In the genomic region with DNA sequence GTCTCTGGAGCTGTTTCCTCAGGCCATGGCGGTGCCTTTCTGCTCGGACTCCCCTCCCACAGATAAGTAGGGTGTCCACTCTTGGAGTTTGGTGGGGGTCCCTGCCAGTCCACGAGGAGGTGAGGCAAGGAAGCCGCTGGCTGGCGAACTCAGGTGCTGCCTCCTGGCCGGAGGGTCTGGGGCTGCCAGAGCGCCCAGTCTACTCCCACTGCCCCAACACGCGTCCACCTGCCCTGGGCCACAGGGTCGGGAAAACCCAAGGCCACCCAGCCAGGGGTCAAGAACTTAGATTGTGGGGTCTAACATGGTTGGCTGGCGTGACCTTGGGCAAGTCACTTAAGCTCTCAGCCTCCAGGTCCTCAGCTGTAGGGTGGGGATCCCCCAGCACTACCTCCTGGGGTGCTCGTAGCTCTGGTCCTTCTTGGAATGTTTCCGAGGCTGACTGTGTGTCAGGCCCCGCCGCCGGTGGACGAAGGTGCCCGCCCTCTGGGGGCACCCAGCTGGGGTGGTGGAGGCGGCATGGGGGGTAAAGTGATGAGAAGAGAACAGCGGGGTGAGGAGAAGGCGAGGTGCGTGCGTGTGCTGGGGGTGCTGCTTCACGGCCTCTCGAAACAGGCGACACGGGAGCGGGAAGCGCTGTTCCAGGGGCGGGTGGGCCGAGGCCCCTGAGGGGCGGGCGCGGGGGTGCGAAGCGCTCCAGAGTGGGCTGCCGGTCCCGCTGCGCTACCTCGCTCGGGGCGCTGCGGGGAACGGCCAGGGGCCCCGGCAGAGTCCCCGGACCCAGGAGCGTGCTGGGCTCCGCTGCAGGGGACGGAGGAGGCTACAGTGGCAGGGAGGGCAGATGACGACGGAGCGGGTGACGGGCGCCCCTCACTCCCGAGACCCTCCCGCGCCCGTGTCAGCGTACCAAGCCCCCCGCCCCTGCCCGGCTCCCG, we compare ENCODE assay signal across 8 cellular contexts. TPM values are rescaled to one million over a fixed set of nuclear protein-coding genes. Genes with fewer than 3 reads are reported as not detected.
DNase-seq lines count a peak whose midpoint lies in the region; ATAC-seq and TF ChIP-seq lines count a peak whose summit lies in the region.

No MANE protein-coding gene starts in this region.

- intact Hi-C loops in left ventricle myocardium superior (cut with micrococcal nuclease) = no loop called here
- intact Hi-C loops in spleen (cut with DNase I; ENCODE audit: low total_unique reads) = no loop called here

- ATAC-seq in GM18907 (IDR thresholded peaks at IDR 0.05; ENCODE audit: unreplicated experiment) = peak; percentile 12
- no peak for ATAC-seq in left ventricle myocardium superior

- DNase-seq in T-helper 2 cell treated with Interferon-gamma antibody and Interleukin-4, amounts not matched to agents 5 μg/mL and 100 μg/mL, for 36 hours (ENCODE audit: low spot score) = no peak
- DNase-seq in left ventricle myocardium superior (peak; percentile 26), spleen (no peak), globus pallidus (ENCODE audit: low spot score) (no peak), NCI-H446 treated with DMSO at 0.1 percent for 48 hours (lab: John Stamatoyannopoulos, UW) (no peak), glutamatergic neuron (no peak)

- no peak for TF ChIP-seq POLR2A in spleen (IDR thresholded peaks at IDR 0.05)

- H3K36me3 ChIP-seq in ACC112 (ENCODE audit: insufficient read depth, low read length) (no peaks in the 10 kb centered on the region), spleen (peaks cover 0 to 7% (median 0%) of the 10 kb centered on the region in 6 donors)

- peak in 1 of 11 experiments; percentile 4 for TF ChIP-seq CTCF in spleen (IDR thresholded peaks at IDR 0.05 in 8 of 11, conservative IDR thresholded peaks at IDR 0.05 in 3 of 11)
- no peak for TF ChIP-seq CTCF in glutamatergic neuron (IDR thresholded peaks at IDR 0.05; ENCODE audit: partially characterized antibody, unreplicated experiment)

- H3K9me3 ChIP-seq in spleen = no peaks in the 10 kb centered on the region

- H3K4me3 ChIP-seq in ACC112 (ENCODE audit: low read depth, low read length) (peak overlapping the region; percentile 74), spleen (peak overlapping the region; percentile 37 to 84 (median 60))

- peak overlapping the region; percentile 66 for H3K4me3 Mint-ChIP-seq in T-helper 2 cell treated with Interferon-gamma antibody and Interleukin-4, amounts not matched to agents 5 μg/mL and 100 μg/mL, for 36 hours
- no peak overlapping the region for H3K4me3 Mint-ChIP-seq in glutamatergic neuron (ENCODE audit: unreplicated experiment)

- H3K79me2 ChIP-seq in ACC112 (ENCODE audit: control insufficient read depth, insufficient read depth, low read length, unreplicated experiment) = no peaks in the 10 kb centered on the region

- H3K4me1 ChIP-seq in ACC112 (ENCODE audit: control insufficient read depth, insufficient read depth, low read length, unreplicated experiment) (peaks cover 13% of the 10 kb centered on the region), spleen (peaks cover 4 to 42% (median 28%) of the 10 kb centered on the region in 6 donors)

- H3K27me3 Mint-ChIP-seq in T-helper 2 cell treated with Interferon-gamma antibody and Interleukin-4, amounts not matched to agents 5 μg/mL and 100 μg/mL, for 36 hours (ENCODE audit: low read depth) = peaks cover 42% of the 10 kb centered on the region
- peaks cover 16% of the 10 kb centered on the region for H3K27me3 Mint-ChIP-seq in glutamatergic neuron (ENCODE audit: unreplicated experiment)

- H3K27me3 ChIP-seq in ACC112 (ENCODE audit: insufficient read depth, low read length) = peaks cover 5% of the 10 kb centered on the region; the same call in 1 of the 2 replicates
- peaks cover 0 to 58% (median 28%) of the 10 kb centered on the region in 7 donors for H3K27me3 ChIP-seq in spleen (replicated peaks in 1 of 7)

- no peak overlapping the region for H3K27ac Mint-ChIP-seq in T-helper 2 cell treated with Interferon-gamma antibody and Interleukin-4, amounts not matched to agents 5 μg/mL and 100 μg/mL, for 36 hours
- no peak overlapping the region for H3K27ac Mint-ChIP-seq in glutamatergic neuron (ENCODE audit: unreplicated experiment)

- H2AFZ ChIP-seq in ACC112 (ENCODE audit: low read length, unreplicated experiment) = no peak overlapping the region

- H3K4me1 Mint-ChIP-seq in T-helper 2 cell treated with Interferon-gamma antibody and Interleukin-4, amounts not matched to agents 5 μg/mL and 100 μg/mL, for 36 hours (ENCODE audit: low read depth) = peaks cover 17% of the 10 kb centered on the region
- peaks cover 6% of the 10 kb centered on the region for H3K4me1 Mint-ChIP-seq in glutamatergic neuron (ENCODE audit: low read depth, unreplicated experiment)

- H3K36me3 Mint-ChIP-seq in T-helper 2 cell treated with Interferon-gamma antibody and Interleukin-4, amounts not matched to agents 5 μg/mL and 100 μg/mL, for 36 hours (ENCODE audit: low read depth) = peaks cover 4% of the 10 kb centered on the region
- peaks cover 5% of the 10 kb centered on the region for H3K36me3 Mint-ChIP-seq in glutamatergic neuron (ENCODE audit: unreplicated experiment)

- WGBS in spleen, 5 donors = 4 to 30% (median 16%) methylated on average over 25 to 62 of the region's 62 CpGs

- H3K9me3 Mint-ChIP-seq in T-helper 2 cell treated with Interferon-gamma antibody and Interleukin-4, amounts not matched to agents 5 μg/mL and 100 μg/mL, for 36 hours = no peaks in the 10 kb centered on the region
- H3K9me3 Mint-ChIP-seq in glutamatergic neuron (ENCODE audit: unreplicated experiment) = peaks cover 6% of the 10 kb centered on the region

- H3K27ac ChIP-seq in ACC112 (ENCODE audit: low read depth, low read length) (no peak overlapping the region), spleen (no peak overlapping the region)

RNA-seq across cellular contexts. Expression of a gene that starts 1.2 kb away (rescaled TPM):
- not detected for total RNA-seq in left ventricle myocardium superior
- total RNA-seq in spleen = under 1 TPM in 2 of 7 donors, not detected in 5; 0.10 to 0.22 TPM
- polyA plus RNA-seq in spleen = under 1 TPM; 0.02 to 0.05 (median 0.03) TPM
- total RNA-seq in glutamatergic neuron (ENCODE audit: unreplicated experiment) = 1.2 TPM

RNA-seq across cellular contexts. Expression of a gene that starts 13.5 kb away (rescaled TPM):
- total RNA-seq in left ventricle myocardium superior = 3.5 TPM
- 10 to 100 TPM; 15.4 to 82.2 (median 57.6) TPM for total RNA-seq in spleen
- 10 to 100 TPM in 1 of 3 donors, 1 to 10 TPM in 2; 8.3 to 41.4 (median 8.7) TPM for polyA plus RNA-seq in spleen
- 1.6 TPM for total RNA-seq in glutamatergic neuron (ENCODE audit: unreplicated experiment)

RNA-seq across cellular contexts. Expression of a gene that starts 55.8 kb away (rescaled TPM):
- total RNA-seq in left ventricle myocardium superior (121 TPM), spleen (100 to 1,000 TPM; 170 to 272 (median 199) TPM), glutamatergic neuron (ENCODE audit: unreplicated experiment) (192 TPM)
- polyA plus RNA-seq in spleen = 10 to 100 TPM; 47.3 to 80.3 (median 65.8) TPM
